Comparison of ENCODE assay signal across 18 cellular contexts in the genomic region with DNA sequence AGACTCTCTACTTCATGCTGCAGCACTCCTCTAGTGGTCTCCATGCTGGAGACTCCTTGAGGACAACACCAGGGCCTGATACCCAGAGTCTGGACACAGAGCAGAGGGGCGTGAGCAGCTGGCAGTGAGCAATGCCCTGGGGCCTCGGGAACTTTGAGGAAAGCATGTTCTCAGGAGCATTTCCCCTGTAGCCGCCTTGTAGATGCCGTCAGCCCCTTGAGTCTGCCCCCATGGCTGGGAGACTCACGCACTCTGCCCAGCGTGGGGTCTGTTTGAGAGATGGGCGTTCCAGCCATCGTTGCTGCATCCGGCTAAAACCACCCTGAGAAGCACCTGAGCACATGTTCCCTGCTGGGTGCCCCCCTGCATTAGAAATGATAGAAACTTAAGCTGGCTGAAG.
"Had no signal": no experiment of that assay in that cellular context is flagged by ENCODE, and none has a peak within 500 bp of the region (broad histone marks: within the 10 kb centered on the region; RNA-seq: fewer than 3 reads in every experiment).

No MANE protein-coding gene starts in this region.

- H3K4me1 Mint-ChIP-seq: activated T-helper 17 cell treated with anti-CD3 and anti-CD28 coated beads, Interleukin-2, amount 50 U/mL, for 72 hours had no signal

- DNase-seq: activated CD4-positive, alpha-beta T cell treated with anti-CD3 and anti-CD28 coated beads for 1 hour; activated CD8-positive, alpha-beta memory T cell treated with anti-CD3 and anti-CD28 coated beads for 24 hours; activated CD8-positive, alpha-beta memory T cell treated with anti-CD3 and anti-CD28 coated beads, Interleukin-2, amount 50 U/mL, for 4 hours; activated naive CD4-positive, alpha-beta T cell treated with Interleukin-2 at 50 U/mL for 16 hours; activated T-cell treated with anti-CD3 and anti-CD28 coated beads, Interleukin-2, amount 50 U/mL, for 24 hours; amygdala; effector CD4-positive, alpha-beta T cell; mammary epithelial cell; stimulated activated CD4-positive, alpha-beta T cell treated with anti-CD3 and anti-CD28 coated beads, Interleukin-4, amount 100 ng/mL, for 24 hours; stimulated activated naive CD4-positive, alpha-beta T cell treated with Interleukin-2 at 50 U/mL for 16 hours; T-helper 9 cell; thyroid gland had no signal

- ATAC-seq: activated T-helper 17 cell treated with anti-CD3 and anti-CD28 coated beads, Interleukin-2, amount 50 U/mL, for 72 hours; heart left ventricle; left lobe of liver had no signal

- H3K4me3 Mint-ChIP-seq: activated T-cell treated with anti-CD3 and anti-CD28 coated beads, Interleukin-2, amount 50 U/mL, for 24 hours; activated T-helper 17 cell treated with anti-CD3 and anti-CD28 coated beads, Interleukin-2, amount 50 U/mL, for 72 hours; mesothelial cell of epicardium; nephron had no signal

- H3K36me3 ChIP-seq: thyroid gland had no signal

- H3K36me3 Mint-ChIP-seq: mesothelial cell of epicardium had no signal

- H3K9me3 ChIP-seq: heart left ventricle, thyroid gland had no signal

- H3K9me3 Mint-ChIP-seq: activated T-cell treated with anti-CD3 and anti-CD28 coated beads, Interleukin-2, amount 50 U/mL, for 24 hours; activated T-helper 17 cell treated with anti-CD3 and anti-CD28 coated beads, Interleukin-2, amount 50 U/mL, for 72 hours; mesothelial cell of epicardium; nephron had no signal

- H3K27me3 ChIP-seq: thyroid gland had no signal

- H3K27ac Mint-ChIP-seq: activated T-cell treated with anti-CD3 and anti-CD28 coated beads, Interleukin-2, amount 50 U/mL, for 24 hours; activated T-helper 17 cell treated with anti-CD3 and anti-CD28 coated beads, Interleukin-2, amount 50 U/mL, for 72 hours; mesothelial cell of epicardium; nephron had no signal

- H3K27ac ChIP-seq: heart left ventricle, parathyroid adenoma, thyroid gland had no signal

- H3K4me3 ChIP-seq: heart left ventricle, thyroid gland had no signal

- H3K27me3 Mint-ChIP-seq: activated T-cell treated with anti-CD3 and anti-CD28 coated beads, Interleukin-2, amount 50 U/mL, for 24 hours; activated T-helper 17 cell treated with anti-CD3 and anti-CD28 coated beads, Interleukin-2, amount 50 U/mL, for 72 hours had no signal
